ENCODE assay signal across 8 cellular contexts in the genomic region with DNA sequence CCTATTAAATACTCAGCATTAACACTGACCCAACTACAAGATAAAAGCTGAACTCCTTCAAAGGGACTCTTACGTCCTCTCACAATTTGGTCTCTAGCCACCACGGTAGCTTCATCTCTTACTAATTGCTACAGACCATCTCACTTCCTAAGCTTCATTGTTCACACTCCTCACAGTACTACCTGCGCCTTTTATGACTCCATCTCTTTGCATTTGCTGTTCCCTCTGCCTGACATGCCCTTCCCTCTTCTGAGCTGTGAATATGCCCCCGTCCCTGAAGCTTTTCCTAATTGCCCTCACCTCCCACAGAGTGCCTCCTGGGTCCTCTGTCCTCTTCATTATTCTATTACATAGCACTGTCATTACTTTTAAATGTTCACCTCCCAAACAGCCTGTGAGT. TPM values are rescaled to one million over a fixed set of nuclear protein-coding genes. Genes with fewer than 3 reads are reported as not detected.
DNase-seq lines count a peak whose midpoint lies in the region; TF ChIP-seq lines count a peak whose summit lies in the region.

No MANE protein-coding gene starts in this region.

- no TSS peak for BruUV-seq in OCI-LY7 (replicated peaks; lab: Mats Ljungman, UMichigan)

- H3K4me3 Mint-ChIP-seq in endothelial cell (ENCODE audit: unreplicated experiment) (no peak overlapping the region), glutamatergic neuron (ENCODE audit: unreplicated experiment) (no peak overlapping the region)
- H3K4me3 Mint-ChIP-seq in activated CD4-positive, alpha-beta memory T cell treated with anti-CD3 and anti-CD28 coated beads, Interleukin-2, amount 10 ng/mL, durations not matched to agents 7 days and 5 days, result no peak overlapping the region

- peaks cover 44% of the 10 kb centered on the region; the same call in 1 of the 2 replicates for H3K79me2 ChIP-seq in OCI-LY7 (ENCODE audit: insufficient read depth, low read depth, low read length)

- H3K27me3 Mint-ChIP-seq in endothelial cell (ENCODE audit: unreplicated experiment) (peaks cover 10% of the 10 kb centered on the region), glutamatergic neuron (ENCODE audit: unreplicated experiment) (no peaks in the 10 kb centered on the region)
- peaks cover 16% of the 10 kb centered on the region for H3K27me3 Mint-ChIP-seq in activated CD4-positive, alpha-beta memory T cell treated with anti-CD3 and anti-CD28 coated beads, Interleukin-2, amount 10 ng/mL, durations not matched to agents 7 days and 5 days

- H3K4me3 ChIP-seq in GM08714 (ENCODE audit: low read length) (peak overlapping the region; percentile 92), OCI-LY7 (ENCODE audit: low read depth, low read length, poor library complexity, severe bottlenecking) (peak overlapping the region; percentile 75), sigmoid colon (peak overlapping the region in 1 of 4 donors; percentile 80), thyroid gland (replicated peaks in 1 of 3) (no peak overlapping the region)

- TF ChIP-seq POLR2A in sigmoid colon (IDR thresholded peaks at IDR 0.05) (no peak), thyroid gland (IDR thresholded peaks at IDR 0.05) (no peak)

- DNase-seq in OCI-LY7 (ENCODE audit: low spot score) (no peak), endothelial cell (ENCODE audit: low spot score) (no peak), sigmoid colon (no peak), DMS 273 treated with DMSO at 0.1 percent for 48 hours (lab: John Stamatoyannopoulos, UW) (no peak), glutamatergic neuron (no peak), thyroid gland (no peak)
- no peak for DNase-seq in activated CD4-positive, alpha-beta memory T cell treated with anti-CD3 and anti-CD28 coated beads, Interleukin-2, amount 10 ng/mL, durations not matched to agents 7 days and 5 days

- H3K36me3 ChIP-seq in OCI-LY7 (ENCODE audit: insufficient read depth, low read length) (no peaks in the 10 kb centered on the region; the same call in 1 of the 2 replicates), sigmoid colon (no peaks in the 10 kb centered on the region), thyroid gland (no peaks in the 10 kb centered on the region)

- POLR2A ChIA-PET in OCI-LY7 (lab: Charles Lee), result interaction anchor here (0.7 to 5.6 kb wide), 12 partner anchors 16 to 512 kb away, joined by 3 to 27 read pairs (median 4); no protein-coding TSS in a partner anchor
- POLR2A ChIA-PET in activated CD4-positive, alpha-beta memory T cell treated with anti-CD3 and anti-CD28 coated beads, Interleukin-2, amount 10 ng/mL, durations not matched to agents 7 days and 5 days (lab: Charles Lee), result interaction anchor here (0.6 to 5.7 kb wide), 6 partner anchors 18 to 813 kb away, joined by 3 to 46 read pairs (median 4); partner anchors contain the start of gene BTG1

- H2AFZ ChIP-seq in OCI-LY7 (ENCODE audit: low read length), result no peak overlapping the region

- intact Hi-C loops in OCI-LY7 (cut with micrococcal nuclease; ENCODE audit: unreplicated experiment), result loop anchor here (5.0 kb wide), 2 partner anchors 241 to 516 kb away; partner anchors contain the start of gene UBE2N
- intact Hi-C loops in sigmoid colon (cut with DNase I), result loop anchor here (5.0 to 10.0 kb wide), 2 partner anchors 139 to 448 kb away; partner anchors contain the start of gene NUDT4
- intact Hi-C loops in thyroid gland (cut with DNase I), result no loop called here

- H3K36me3 Mint-ChIP-seq in endothelial cell (ENCODE audit: low read depth, unreplicated experiment), result peaks cover 6% of the 10 kb centered on the region
- H3K36me3 Mint-ChIP-seq in activated CD4-positive, alpha-beta memory T cell treated with anti-CD3 and anti-CD28 coated beads, Interleukin-2, amount 10 ng/mL, durations not matched to agents 7 days and 5 days (ENCODE audit: low read depth), result peaks cover 7% of the 10 kb centered on the region
- no peaks in the 10 kb centered on the region for H3K36me3 Mint-ChIP-seq in glutamatergic neuron (ENCODE audit: unreplicated experiment)

- TF ChIP-seq CTCF in OCI-LY7 (conservative IDR thresholded peaks at IDR 0.05; ENCODE audit: low read length) (no peak), endothelial cell (IDR thresholded peaks at IDR 0.05; ENCODE audit: unreplicated experiment) (no peak), sigmoid colon (IDR thresholded peaks at IDR 0.05) (no peak), glutamatergic neuron (IDR thresholded peaks at IDR 0.05; ENCODE audit: partially characterized antibody, unreplicated experiment) (no peak), thyroid gland (IDR thresholded peaks at IDR 0.05) (no peak)

- H3K9me2 ChIP-seq in OCI-LY7 (ENCODE audit: insufficient read depth, low read length), result no peaks in the 10 kb centered on the region

- H3K27ac ChIP-seq in OCI-LY7 (ENCODE audit: low read depth, low read length, poor library complexity, severe bottlenecking), result no peak overlapping the region
- peak overlapping the region; percentile 46 to 99 (median 98) for H3K27ac ChIP-seq in sigmoid colon
- no peak overlapping the region for H3K27ac ChIP-seq in thyroid gland

- CTCF ChIA-PET in OCI-LY7 (lab: Charles Lee; ENCODE audit: unreplicated experiment), result no interaction called here
- CTCF ChIA-PET in activated CD4-positive, alpha-beta memory T cell treated with anti-CD3 and anti-CD28 coated beads, Interleukin-2, amount 10 ng/mL, durations not matched to agents 7 days and 5 days (lab: Charles Lee), result interaction anchor here (1.0 to 1.8 kb wide), 3 partner anchors 171 to 840 kb away, joined by 3 to 4 read pairs (median 3); no protein-coding TSS in a partner anchor

- H3K4me1 Mint-ChIP-seq in endothelial cell (ENCODE audit: unreplicated experiment) (peaks cover 24% of the 10 kb centered on the region), glutamatergic neuron (ENCODE audit: low read depth, unreplicated experiment) (peaks cover 17% of the 10 kb centered on the region)
- H3K4me1 Mint-ChIP-seq in activated CD4-positive, alpha-beta memory T cell treated with anti-CD3 and anti-CD28 coated beads, Interleukin-2, amount 10 ng/mL, durations not matched to agents 7 days and 5 days, result peaks cover 34% of the 10 kb centered on the region

- H3K9me3 Mint-ChIP-seq in endothelial cell (ENCODE audit: unreplicated experiment), result no peaks in the 10 kb centered on the region
- peaks cover 3% of the 10 kb centered on the region for H3K9me3 Mint-ChIP-seq in activated CD4-positive, alpha-beta memory T cell treated with anti-CD3 and anti-CD28 coated beads, Interleukin-2, amount 10 ng/mL, durations not matched to agents 7 days and 5 days
- no peaks in the 10 kb centered on the region for H3K9me3 Mint-ChIP-seq in glutamatergic neuron (ENCODE audit: unreplicated experiment)

- H3K27ac Mint-ChIP-seq in endothelial cell (ENCODE audit: unreplicated experiment) (peak overlapping the region; percentile 58), glutamatergic neuron (ENCODE audit: unreplicated experiment) (no peak overlapping the region)
- H3K27ac Mint-ChIP-seq in activated CD4-positive, alpha-beta memory T cell treated with anti-CD3 and anti-CD28 coated beads, Interleukin-2, amount 10 ng/mL, durations not matched to agents 7 days and 5 days, result no peak overlapping the region

- no peaks in the 10 kb centered on the region for H3K9me3 ChIP-seq in OCI-LY7 (ENCODE audit: low read length)
- H3K9me3 ChIP-seq in sigmoid colon, result no peaks in the 10 kb centered on the region
- no peaks in the 10 kb centered on the region for H3K9me3 ChIP-seq in thyroid gland

- peaks cover 15% of the 10 kb centered on the region; the same call in 1 of the 2 replicates for H4K20me1 ChIP-seq in OCI-LY7 (ENCODE audit: insufficient read depth, low read length)

- TF ChIP-seq EP300 in sigmoid colon (IDR thresholded peaks at IDR 0.05), result no peak

- H3K4me1 ChIP-seq in OCI-LY7 (ENCODE audit: insufficient read depth, low read length, poor library complexity, severe bottlenecking) (peaks cover 28% of the 10 kb centered on the region), sigmoid colon (peaks cover 0 to 35% (median 23%) of the 10 kb centered on the region in 4 donors), thyroid gland (peaks cover 11 to 12% of the 10 kb centered on the region in 2 donors)

- WGBS in sigmoid colon, 2 donors, result 67 to 78% methylated on average over 4 of the region's 4 CpGs
- 79 to 85% methylated on average over 4 of the region's 4 CpGs for WGBS in thyroid gland, 2 donors

- H3K27me3 ChIP-seq in sigmoid colon (no peaks in the 10 kb centered on the region), thyroid gland (no peaks in the 10 kb centered on the region)

- peak overlapping the region; percentile 71 for H3K4me2 ChIP-seq in OCI-LY7 (ENCODE audit: low read length)

RNA-seq across cellular contexts. Expression of gene EEA1, which starts 2.5 kb away (rescaled TPM):
- total RNA-seq in OCI-LY7 (2014; rRNA removed; shearing (Covaris generic)), result 3.0 and 8.4 TPM in 2 replicates
- total RNA-seq in OCI-LY7 (2022), result 11.9 and 12.1 TPM in 2 replicates
- 14.1 TPM for total RNA-seq in endothelial cell (ENCODE audit: unreplicated experiment)
- total RNA-seq in sigmoid colon, result 10 to 100 TPM; 17.9 to 40.2 (median 23.3) TPM
- 1 to 10 TPM; 3.0 to 4.9 (median 4.4) TPM for polyA plus RNA-seq in sigmoid colon
- 10 to 100 TPM; 12.6 to 16.1 TPM for total RNA-seq in activated CD4-positive, alpha-beta memory T cell treated with anti-CD3 and anti-CD28 coated beads, Interleukin-2, amount 10 ng/mL, durations not matched to agents 7 days and 5 days
- total RNA-seq in glutamatergic neuron (ENCODE audit: unreplicated experiment), result 12.0 TPM
- total RNA-seq in thyroid gland, result 10 to 100 TPM; 16.0 to 21.8 (median 19.3) TPM

Comparison
In these comparisons a context has a peak if more than half of its experiments do, and no peak if none do; other contexts are left out.
1. H3K4me3 ChIP-seq: peak in GM08714 (single experiment) and OCI-LY7 (single experiment); none in thyroid gland (0 of 3).
2. H3K27ac ChIP-seq: peak in sigmoid colon (4 of 4); none in OCI-LY7 (single experiment) and thyroid gland (0 of 3).